23 cellular contexts compared by ENCODE assay signal in genomic region chr5:95919658-95920057, GRCh38. TPM values are rescaled to one million over a fixed set of nuclear protein-coding genes. Genes with fewer than 3 reads are reported as not detected.
DNase-seq lines count a peak whose midpoint lies in the region; ATAC-seq and TF ChIP-seq lines count a peak whose summit lies in the region.
"Had no signal": no experiment of that assay in that cellular context is flagged by ENCODE, and none has a peak within 500 bp of the region (broad histone marks: within the 10 kb centered on the region; RNA-seq: fewer than 3 reads in every experiment).

No MANE protein-coding gene starts in this region.

- peaks cover 77% of the 10 kb centered on the region for H3K36me3 ChIP-seq in GM23248 (ENCODE audit: low read depth)
- H3K36me3 ChIP-seq in OCI-LY3 (replicated peaks; ENCODE audit: low read depth, low read length) = peaks cover 8% of the 10 kb centered on the region
- no peaks in the 10 kb centered on the region for H3K36me3 ChIP-seq in neutrophil

- H3K4me3 ChIP-seq in GM23248 (no peak overlapping the region), NB4 (ENCODE audit: low read depth, low read length) (no peak overlapping the region), OCI-LY3 (ENCODE audit: low read length) (no peak overlapping the region), neutrophil (ENCODE audit: low read depth in 1 of 2, low read length in 1 of 2) (no peak overlapping the region)
- H3K4me3 ChIP-seq: BLaER1 treated with 17β-estradiol and CSF1 and Interleukin-3, amounts not matched to agents 10 nM and 100 nM; GM12878; SK-N-MC had no signal

- H2AFZ ChIP-seq in GM23248 = no peak overlapping the region
- H2AFZ ChIP-seq in OCI-LY3 (ENCODE audit: low read depth, low read length) = no peak overlapping the region

- intact Hi-C loops in posterior vena cava (cut with DNase I) = no loop called here

- H3K9me3 ChIP-seq in GM23248 (ENCODE audit: low read depth) (no peaks in the 10 kb centered on the region), OCI-LY3 (ENCODE audit: insufficient read depth, low read length) (no peaks in the 10 kb centered on the region), neutrophil (no peaks in the 10 kb centered on the region)
- H3K9me3 ChIP-seq: BLaER1 treated with 17β-estradiol and CSF1 and Interleukin-3, amounts not matched to agents 10 nM and 100 nM had no signal

- H3K27me3 ChIP-seq in GM23248 (replicated peaks; ENCODE audit: insufficient read depth) (no peaks in the 10 kb centered on the region), OCI-LY3 (ENCODE audit: low read depth, low read length) (no peaks in the 10 kb centered on the region), neutrophil (no peaks in the 10 kb centered on the region)
- H3K27me3 ChIP-seq: BLaER1 treated with 17β-estradiol and CSF1 and Interleukin-3, amounts not matched to agents 10 nM and 100 nM had no signal

- 0 out of 2 replicates have a peak overlapping the region, but pooled peaks have one; percentile 10 for H3K9ac ChIP-seq in GM23248
- H3K9ac ChIP-seq in OCI-LY3 (ENCODE audit: low read length) = no peak overlapping the region
- H3K9ac ChIP-seq: BLaER1 treated with 17β-estradiol and CSF1 and Interleukin-3, amounts not matched to agents 10 nM and 100 nM had no signal

- 97 to 98% methylated on average over 2 of the region's 2 CpGs for WGBS in GM23248 (ENCODE audit: low coverage in 1 of 2, low lambda C conversion rate in 2 of 2, missing lambda C conversion rate in 2 of 2), 2 experiments

- no peak for ATAC-seq in stimulated activated naive CD8-positive, alpha-beta T cell treated with anti-CD3 and anti-CD28 coated beads, Interleukin-15, Interleukin-2, amounts not matched to agents 100 U/mL and 50 U/mL, for 24 hours
- ATAC-seq: CD8-positive, alpha-beta T cell; GM12878; PC-3; T-cell had no signal

- H3K79me2 ChIP-seq in GM23248 (ENCODE audit: insufficient read depth) = peaks cover 100% of the 10 kb centered on the region
- peaks cover 12% of the 10 kb centered on the region for H3K79me2 ChIP-seq in OCI-LY3 (ENCODE audit: low read length)

- H3K4me2 ChIP-seq in GM23248 (ENCODE audit: unreplicated experiment) (peak overlapping the region; percentile 23), OCI-LY3 (ENCODE audit: low read length) (peak overlapping the region; percentile 62)

- peaks cover 96% of the 10 kb centered on the region for H3F3A ChIP-seq in GM23248 (ENCODE audit: insufficient read depth)

- no peak for TF ChIP-seq POLR2A in NB4 (IDR thresholded peaks at IDR 0.05; ENCODE audit: extremely low read depth, insufficient read length)

- H4K20me1 ChIP-seq in GM23248 (ENCODE audit: insufficient read depth) = peaks cover 53% of the 10 kb centered on the region
- H4K20me1 ChIP-seq in OCI-LY3 (ENCODE audit: insufficient read depth, low read length) = peaks cover 17% of the 10 kb centered on the region

- no peak for TF ChIP-seq CTCF in NB4 (IDR thresholded peaks at IDR 0.05; ENCODE audit: low read depth, low read length)
- TF ChIP-seq CTCF in OCI-LY3 (IDR thresholded peaks at IDR 0.05; ENCODE audit: low read depth, low read length) = no peak
- TF ChIP-seq CTCF in neutrophil (IDR thresholded peaks at IDR 0.05) = no peak

- in situ Hi-C loops in GM23248 (cut with MboI) = no loop called here

- DNase-seq in GM23248 = no peak
- DNase-seq in NB4 (ENCODE audit: low read depth) = peak; percentile 7
- no peak for DNase-seq in posterior vena cava (ENCODE audit: low spot score)
- no peak for DNase-seq in anterior cingulate cortex (lab: John Stamatoyannopoulos, UW)
- no peak for DNase-seq in stimulated activated naive CD8-positive, alpha-beta T cell treated with anti-CD3 and anti-CD28 coated beads, Interleukin-15, Interleukin-2, amounts not matched to agents 100 U/mL and 50 U/mL, for 24 hours
- DNase-seq: ACHN; CD8-positive, alpha-beta T cell; DND-41; HCEC 1CT; Karpas-422; NCI-H1092 treated with DMSO at 0.1 percent for 48 hours; NCI-H1436 treated with DMSO at 0.1 percent for 48 hours; NCI-H1930; NCI-H2227 treated with DMSO at 0.1 percent for 48 hours; NCI-H510A; PC-3; Right ventricle myocardium superior; T-cell had no signal

- peak overlapping the region; percentile 38 for H3K27ac ChIP-seq in GM23248
- H3K27ac ChIP-seq in OCI-LY3 (ENCODE audit: low read length) = no peak overlapping the region; the same call in 1 of the 2 replicates
- H3K27ac ChIP-seq in neutrophil = peak overlapping the region; percentile 74
- H3K27ac ChIP-seq: SK-N-MC had no signal

- H3K4me1 ChIP-seq in GM23248 (ENCODE audit: insufficient read depth) (peaks cover 77% of the 10 kb centered on the region), OCI-LY3 (ENCODE audit: low read length) (peaks cover 41% of the 10 kb centered on the region), neutrophil (ENCODE audit: control insufficient read depth in 1 of 2, insufficient read depth in 1 of 2, low read depth in 1 of 2, low read length in 1 of 2) (peaks cover 95 to 97% of the 10 kb centered on the region in 2 experiments)

- no peaks in the 10 kb centered on the region for H3K9me2 ChIP-seq in GM23248 (ENCODE audit: insufficient read depth)

RNA-seq across cellular contexts. Expression of gene ELL2, which starts 42.0 kb away (rescaled TPM):
- 228 and 243 TPM in 2 replicates for total RNA-seq in GM23248 (2014; rRNA removed; shearing (Covaris generic))
- 147 and 159 TPM in 2 replicates for polyA plus RNA-seq in GM23248 (2016; fragmentation: Nextera tagmentation; extraction: Ambion mirVana)
- total RNA-seq in posterior vena cava = 100 to 1,000 TPM in 1 of 2 donors, 10 to 100 TPM in 1; 69.8 to 135 TPM
